In genomic region chr11:132114185-132114584, GRCh38 we compare ENCODE assay signal across 8 cellular contexts.
DNase-seq lines count a peak whose midpoint lies in the region; ATAC-seq and TF ChIP-seq lines count a peak whose summit lies in the region.

No MANE protein-coding gene starts in this region.

- H3K9ac ChIP-seq in DND-41 (ENCODE audit: low read depth, low read length), result no peak overlapping the region

- H4K20me1 ChIP-seq in DND-41 (ENCODE audit: insufficient read depth, low read length), result no peaks in the 10 kb centered on the region

- H3K79me2 ChIP-seq in DND-41 (ENCODE audit: insufficient read depth, low read length), result no peaks in the 10 kb centered on the region

- no peaks in the 10 kb centered on the region for H3K9me3 ChIP-seq in DND-41 (ENCODE audit: insufficient read depth, low read length, severe bottlenecking)
- H3K9me3 ChIP-seq in effector memory CD4-positive, alpha-beta T cell (ENCODE audit: control insufficient read depth, low read length), result no peaks in the 10 kb centered on the region

- H3K4me3 ChIP-seq in DND-41 (ENCODE audit: low read depth in 1 of 2, low read length in 2 of 2), result no peak overlapping the region
- H3K4me3 ChIP-seq in kidney epithelial cell (ENCODE audit: low read depth, low read length), result no peak overlapping the region
- no peak overlapping the region for H3K4me3 ChIP-seq in effector memory CD4-positive, alpha-beta T cell (ENCODE audit: insufficient read depth, low read depth, low read length, poor library complexity, severe bottlenecking)

- no peaks in the 10 kb centered on the region for H3K36me3 ChIP-seq in DND-41 (ENCODE audit: insufficient read depth, low read length)
- H3K36me3 ChIP-seq in kidney epithelial cell (ENCODE audit: control insufficient read depth, insufficient read depth, low read length), result no peaks in the 10 kb centered on the region
- H3K36me3 ChIP-seq in effector memory CD4-positive, alpha-beta T cell (ENCODE audit: control insufficient read depth, insufficient read depth, low read length), result no peaks in the 10 kb centered on the region

- H2AFZ ChIP-seq in DND-41 (ENCODE audit: low read depth, low read length), result no peak overlapping the region

- peak; percentile 57 for TF ChIP-seq CTCF in DND-41 (IDR thresholded peaks at IDR 0.05; ENCODE audit: borderline replicate concordance, extremely low read depth, low read length, poor library complexity, severe bottlenecking)
- peak; percentile 41 for TF ChIP-seq CTCF in kidney epithelial cell (IDR thresholded peaks at IDR 0.05; ENCODE audit: insufficient read depth, low read length, poor library complexity, severe bottlenecking)

- no peaks in the 10 kb centered on the region for H3K4me1 ChIP-seq in DND-41 (ENCODE audit: insufficient read depth, low read length)
- no peaks in the 10 kb centered on the region for H3K4me1 ChIP-seq in effector memory CD4-positive, alpha-beta T cell (ENCODE audit: control insufficient read depth, insufficient read depth, low read length, poor library complexity, severe bottlenecking)

- DNase-seq in DND-41, result peak; percentile 20
- peak; percentile 30 for DNase-seq in M059J (ENCODE audit: low read depth)
- DNase-seq in UCSD-AML1 (lab: John Stamatoyannopoulos, UW; ENCODE audit: unreplicated experiment), result peak; percentile 31
- DNase-seq in kidney epithelial cell (ENCODE audit: low read depth), result no peak
- DNase-seq in sciatic nerve (ENCODE audit: low spot score), result no peak
- DNase-seq in effector memory CD4-positive, alpha-beta T cell, result no peak

- H3K27me3 ChIP-seq in DND-41 (ENCODE audit: insufficient read depth, low read length, poor library complexity) (peaks cover 7% of the 10 kb centered on the region), kidney epithelial cell (ENCODE audit: control insufficient read depth, insufficient read depth, low read length) (no peaks in the 10 kb centered on the region)
- no peaks in the 10 kb centered on the region for H3K27me3 ChIP-seq in effector memory CD4-positive, alpha-beta T cell (replicated peaks; ENCODE audit: control insufficient read depth, insufficient read depth, low read length, poor library complexity, severe bottlenecking)

- H3K4me2 ChIP-seq in DND-41 (ENCODE audit: insufficient read depth, low read length), result no peak overlapping the region

- intact Hi-C loops in sciatic nerve (cut with DNase I), result no loop called here

- ATAC-seq in DND-41 (ENCODE audit: insufficient read depth, low read depth) (peak; percentile 44; the same call in 1 of the 3 replicates), sciatic nerve (no peak), GM18498 (IDR thresholded peaks at IDR 0.05; ENCODE audit: unreplicated experiment) (no peak), GM18511 (IDR thresholded peaks at IDR 0.05; ENCODE audit: unreplicated experiment) (no peak)

- no peak overlapping the region for H3K27ac ChIP-seq in DND-41 (ENCODE audit: low read length)
- no peak overlapping the region for H3K27ac ChIP-seq in effector memory CD4-positive, alpha-beta T cell (ENCODE audit: insufficient read depth, low read length, poor library complexity, severe bottlenecking)

Comparison
In these comparisons a context has a peak if more than half of its experiments do, and no peak if none do; other contexts are left out.
1. DNase-seq: peak in DND-41 (single experiment), M059J (single experiment) and UCSD-AML1 (single experiment); none in kidney epithelial cell (single experiment), sciatic nerve (single experiment) and effector memory CD4-positive, alpha-beta T cell (0 of 3).